ENCODE assay signal across 20 cellular contexts in genomic region chr12:26339976-26340375, GRCh38.
"Had no signal": no experiment of that assay in that cellular context is flagged by ENCODE, and none has a peak within 500 bp of the region (broad histone marks: within the 10 kb centered on the region; RNA-seq: fewer than 3 reads in every experiment).

No MANE protein-coding gene starts in this region.

- H3K9me3 ChIP-seq: ascending aorta, gastroesophageal sphincter, SK-N-SH, suprapubic skin had no signal

- H3K27me3 Mint-ChIP-seq: activated CD4-positive, alpha-beta memory T cell treated with anti-CD3 and anti-CD28 coated beads for 36 hours; activated CD4-positive, alpha-beta T cell treated with anti-CD3 and anti-CD28 coated beads for 36 hours; activated CD8-positive, alpha-beta memory T cell treated with anti-CD3 and anti-CD28 coated beads, Interleukin-2, amount 10 ng/mL, durations not matched to agents 7 days and 5 days; memory B cell; progenitor cell of endocrine pancreas; stimulated activated naive CD8-positive, alpha-beta T cell treated with anti-CD3 and anti-CD28 coated beads, Interleukin-15, Interleukin-2, amounts not matched to agents 100 ng/mL and 50 ng/mL, for 24 hours; type B pancreatic cell had no signal

- H3K27ac ChIP-seq: ascending aorta, gastroesophageal sphincter, suprapubic skin had no signal

- FAIRE-seq: endometrium had no signal

- H3K4me1 ChIP-seq: ascending aorta, gastroesophageal sphincter, suprapubic skin had no signal

- H3K9me3 Mint-ChIP-seq: activated T-helper 2 cell treated with anti-CD3 and anti-CD28 coated beads, Interferon-gamma antibody, Interleukin-2, Interleukin-4, amounts not matched to agents 10 μg/mL and 5 μg/mL and 100 μg/mL, durations not matched to agents 14 hours and 24 hours and 36 hours; immature natural killer cell; memory B cell; natural killer cell; stimulated activated naive CD8-positive, alpha-beta T cell treated with anti-CD3 and anti-CD28 coated beads, Interleukin-15, Interleukin-2, amounts not matched to agents 100 ng/mL and 50 ng/mL, for 24 hours; T-helper 2 cell treated with Interferon-gamma antibody and Interleukin-4, amounts not matched to agents 5 μg/mL and 100 μg/mL, for 36 hours; type B pancreatic cell; WTC11 had no signal

- H3K4me1 Mint-ChIP-seq: activated CD4-positive, alpha-beta T cell treated with anti-CD3 and anti-CD28 coated beads for 36 hours had no signal

- H3K27ac Mint-ChIP-seq: activated CD4-positive, alpha-beta memory T cell treated with anti-CD3 and anti-CD28 coated beads for 36 hours; activated CD4-positive, alpha-beta T cell treated with anti-CD3 and anti-CD28 coated beads for 36 hours; activated T-helper 2 cell treated with anti-CD3 and anti-CD28 coated beads, Interferon-gamma antibody, Interleukin-2, Interleukin-4, amounts not matched to agents 10 μg/mL and 5 μg/mL and 100 μg/mL, durations not matched to agents 14 hours and 24 hours and 36 hours; immature natural killer cell; memory B cell; natural killer cell; progenitor cell of endocrine pancreas; T-helper 2 cell treated with Interferon-gamma antibody and Interleukin-4, amounts not matched to agents 5 μg/mL and 100 μg/mL, for 36 hours; type B pancreatic cell; WTC11 had no signal

- H3K4me3 ChIP-seq: ascending aorta, gastroesophageal sphincter, skin epidermis, suprapubic skin had no signal

- ATAC-seq: activated CD4-positive, alpha-beta T cell treated with anti-CD3 and anti-CD28 coated beads for 36 hours; WTC11 had no signal

- H3K4me2 ChIP-seq: SK-N-SH had no signal

- H3K4me3 Mint-ChIP-seq: activated CD4-positive, alpha-beta memory T cell treated with anti-CD3 and anti-CD28 coated beads for 36 hours; activated CD4-positive, alpha-beta T cell treated with anti-CD3 and anti-CD28 coated beads for 36 hours; activated CD8-positive, alpha-beta memory T cell treated with anti-CD3 and anti-CD28 coated beads, Interleukin-2, amount 10 ng/mL, durations not matched to agents 7 days and 5 days; immature natural killer cell; memory B cell; natural killer cell; stimulated activated naive CD8-positive, alpha-beta T cell treated with anti-CD3 and anti-CD28 coated beads, Interleukin-15, Interleukin-2, amounts not matched to agents 100 ng/mL and 50 ng/mL, for 24 hours; T-helper 2 cell treated with Interferon-gamma antibody and Interleukin-4, amounts not matched to agents 5 μg/mL and 100 μg/mL, for 36 hours; type B pancreatic cell; WTC11 had no signal

- DNase-seq: activated CD4-positive, alpha-beta memory T cell treated with anti-CD3 and anti-CD28 coated beads for 36 hours; activated CD4-positive, alpha-beta T cell treated with anti-CD3 and anti-CD28 coated beads for 36 hours; activated CD8-positive, alpha-beta memory T cell treated with anti-CD3 and anti-CD28 coated beads, Interleukin-2, amount 10 ng/mL, durations not matched to agents 7 days and 5 days; activated naive CD4-positive, alpha-beta T cell treated with Interleukin-2 at 50 U/mL for 16 hours; immature natural killer cell; left ventricle myocardium superior; natural killer cell; SK-N-SH had no signal

- H3K27me3 ChIP-seq: ascending aorta, gastroesophageal sphincter, suprapubic skin had no signal

- H3K36me3 Mint-ChIP-seq: WTC11 had no signal
